Comparison of ENCODE assay signal across 26 cellular contexts in the genomic region with DNA sequence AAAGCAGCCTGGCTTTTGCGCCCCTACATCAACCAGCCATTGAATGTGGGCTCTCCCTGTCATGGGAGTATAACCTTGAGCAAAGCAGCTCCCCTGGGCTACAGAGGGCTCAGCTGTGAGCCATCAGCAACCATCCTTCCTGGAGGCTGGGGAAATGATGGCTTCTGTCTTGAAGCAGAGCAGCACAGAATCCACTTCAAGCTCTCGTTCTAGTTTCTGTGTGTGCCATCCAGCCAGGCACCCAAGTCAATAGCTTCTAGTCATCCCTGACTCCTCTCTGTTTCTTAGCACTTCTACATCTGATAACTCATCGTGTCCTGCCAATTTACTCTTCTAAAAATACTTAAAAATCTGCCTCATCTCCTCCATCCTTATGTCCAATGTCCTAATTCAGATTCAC.
"Had no signal": no experiment of that assay in that cellular context is flagged by ENCODE, and none has a peak within 500 bp of the region (broad histone marks: within the 10 kb centered on the region; RNA-seq: fewer than 3 reads in every experiment).

No MANE protein-coding gene starts in this region.

- H3K27me3 ChIP-seq: left lung, ovary, right atrium auricular region, right lobe of liver, suprapubic skin, tibial nerve, uterus had no signal

- H3K4me1 ChIP-seq: left lung, lower lobe of right lung, right atrium auricular region, right lobe of liver, suprapubic skin, tibial nerve, uterus had no signal

- H3K4me2 ChIP-seq: smooth muscle cell had no signal

- H3K9me3 ChIP-seq: lower lobe of right lung, ovary, right atrium auricular region, right lobe of liver, suprapubic skin, uterus had no signal

- H3K27ac Mint-ChIP-seq: mesothelial cell of epicardium; naive thymus-derived CD4-positive, alpha-beta T cell; natural killer cell treated with Interleukin-12 subunit alpha and Interleukin-12 subunit beta and Interleukin-15 and Interleukin-18, amount 100 ng/mL, for 72 hours; progenitor cell of endocrine pancreas; stimulated activated naive B cell treated with anti-CD40 and anti-IgM and Interleukin-4, amounts not matched to agents 10 μg/mL and 1 μg/mL and 100 μg/mL, for 72 hours; type B pancreatic cell had no signal

- H3K4me3 ChIP-seq: left lung, lower lobe of right lung, mucosa of descending colon, ovary, right atrium auricular region, right lobe of liver, smooth muscle cell, suprapubic skin, tibial nerve, uterus had no signal

- H3K4me1 Mint-ChIP-seq: mesothelial cell of epicardium; stimulated activated naive B cell treated with anti-CD40 and anti-IgM and Interleukin-4, amounts not matched to agents 10 μg/mL and 1 μg/mL and 100 μg/mL, for 72 hours had no signal

- H3K36me3 ChIP-seq: left lung, lower lobe of right lung, ovary, right atrium auricular region, right lobe of liver, suprapubic skin, tibial nerve, uterus had no signal

- H3K4me3 Mint-ChIP-seq: immature natural killer cell; mesothelial cell of epicardium; naive thymus-derived CD4-positive, alpha-beta T cell; natural killer cell treated with Interleukin-12 subunit alpha and Interleukin-12 subunit beta and Interleukin-15 and Interleukin-18, amount 100 ng/mL, for 72 hours; stimulated activated naive B cell treated with anti-CD40 and anti-IgM and Interleukin-4, amounts not matched to agents 10 μg/mL and 1 μg/mL and 100 μg/mL, for 72 hours; type B pancreatic cell had no signal

- DNase-seq: immature natural killer cell; kidney; left colon; left lung; lower lobe of right lung; mammary epithelial cell; mesenchymal stem cell; mucosa of descending colon; naive thymus-derived CD4-positive, alpha-beta T cell; ovary; right lobe of liver; stimulated activated CD4-positive, alpha-beta T cell treated with anti-CD3 and anti-CD28 coated beads, Interleukin-1b, Interleukin-23, amount 100 ng/mL, for 48 hours; stimulated activated CD4-positive, alpha-beta T cell treated with anti-CD3 and anti-CD28 coated beads, Interleukin-2, amount 100 ng/mL, for 48 hours; stimulated activated CD4-positive, alpha-beta T cell treated with anti-CD3 and anti-CD28 coated beads, Interleukin-4, amount 100 ng/mL, for 4 hours; stimulated activated CD8-positive, alpha-beta memory T cell treated with anti-CD3 and anti-CD28 coated beads, Interleukin-4, amount 100 ng/mL, for 48 hours; stimulated activated naive B cell treated with anti-CD40 and anti-IgM and Interleukin-4, amounts not matched to agents 10 μg/mL and 1 μg/mL and 100 μg/mL, for 72 hours; stimulated activated naive CD8-positive, alpha-beta T cell treated with anti-CD3 and anti-CD28 coated beads, Interleukin-15, Interleukin-2, amounts not matched to agents 100 U/mL and 50 U/mL, for 24 hours; uterus had no signal

- ATAC-seq: left colon; left lung; lower lobe of right lung; mucosa of descending colon; naive thymus-derived CD4-positive, alpha-beta T cell; natural killer cell treated with Interleukin-12 subunit alpha and Interleukin-12 subunit beta and Interleukin-15 and Interleukin-18, amount 100 ng/mL, for 72 hours; right lobe of liver; stimulated activated naive B cell treated with anti-CD40 and anti-IgM and Interleukin-4, amounts not matched to agents 10 μg/mL and 1 μg/mL and 100 μg/mL, for 72 hours; stimulated activated naive CD8-positive, alpha-beta T cell treated with anti-CD3 and anti-CD28 coated beads, Interleukin-15, Interleukin-2, amounts not matched to agents 100 U/mL and 50 U/mL, for 24 hours had no signal

- H3K36me3 Mint-ChIP-seq: type B pancreatic cell had no signal

- H3K27ac ChIP-seq: left lung, lower lobe of right lung, ovary, right atrium auricular region, right lobe of liver, suprapubic skin, tibial nerve, uterus had no signal

- H3K27me3 Mint-ChIP-seq: naive thymus-derived CD4-positive, alpha-beta T cell; natural killer cell treated with Interleukin-12 subunit alpha and Interleukin-12 subunit beta and Interleukin-15 and Interleukin-18, amount 100 ng/mL, for 72 hours; progenitor cell of endocrine pancreas; type B pancreatic cell had no signal
